Comparison of ENCODE assay signal across 1 cellular context in the genomic region with DNA sequence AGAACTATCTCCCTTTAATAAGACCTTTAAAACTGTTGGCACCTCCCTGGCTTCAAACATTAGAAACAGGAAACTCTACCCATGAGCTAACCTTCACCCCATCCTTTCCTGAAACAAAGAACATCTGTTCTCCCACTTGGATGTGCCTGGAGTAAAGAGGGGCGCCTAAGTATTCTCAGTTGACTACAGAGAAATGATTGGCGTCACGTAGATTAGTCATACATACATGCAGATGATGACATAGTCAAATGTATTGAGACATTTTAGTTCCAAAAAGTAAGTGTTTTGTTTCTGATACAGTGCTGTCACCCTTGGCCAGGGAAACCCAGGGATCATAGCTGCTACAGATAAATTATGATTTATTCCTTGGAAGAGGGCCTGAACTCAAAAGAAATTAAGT.
TF ChIP-seq lines count a peak whose summit lies in the region.

No MANE protein-coding gene starts in this region.

TF ChIP-seq in K562, 482 proteins besides CTCF, POLR2A, EP300 and RAD21:
- peak; percentile 31 for TF ChIP-seq MEIS2 (IDR thresholded peaks at IDR 0.05; ENCODE audit: partially characterized antibody)
- no peak for TF ChIP-seq ILK (tag; IDR thresholded peaks at IDR 0.05; ENCODE audit: borderline replicate concordance, low read depth)
- TF ChIP-seq TRIM24 (IDR thresholded peaks at IDR 0.05): peak; percentile 54 to 72; a peak in 2 of 4 replicates
- TF ChIP-seq JUND (IDR thresholded peaks at IDR 0.05; ENCODE audit: borderline replicate concordance, low read depth, low read length): peak; percentile 41; the same call in 1 of the 2 replicates
- no peak for TF ChIP-seq JUND (tag; IDR thresholded peaks at IDR 0.05; ENCODE audit: borderline replicate concordance, low read depth, low read length)
- TF ChIP-seq DDX20 (tag; IDR thresholded peaks at IDR 0.05; ENCODE audit: low read depth): no peak
- TF ChIP-seq, protein P1, sequence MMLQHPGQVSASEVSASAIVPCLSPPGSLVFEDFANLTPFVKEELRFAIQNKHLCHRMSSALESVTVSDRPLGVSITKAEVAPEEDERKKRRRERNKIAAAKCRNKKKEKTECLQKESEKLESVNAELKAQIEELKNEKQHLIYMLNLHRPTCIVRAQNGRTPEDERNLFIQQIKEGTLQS (IDR thresholded peaks at IDR 0.05): peak; percentile 83
- TF ChIP-seq, protein P1 (CRISPR knock-in tag; conservative IDR thresholded peaks at IDR 0.05): no peak
- TF ChIP-seq JUN (IDR thresholded peaks at IDR 0.05; ENCODE audit: borderline replicate concordance, low read depth, low read length): 0 out of 2 replicates have a peak, but pooled peaks have one; percentile 7
- TF ChIP-seq JUN (CRISPR knock-in tag; IDR thresholded peaks at IDR 0.05; ENCODE audit: borderline replicate concordance): no peak
- peak; percentile 61; the same call in 1 of the 2 replicates for TF ChIP-seq CEBPG (CRISPR knock-in tag; IDR thresholded peaks at IDR 0.05)
- TF ChIP-seq CEBPG (tag; conservative IDR thresholded peaks at IDR 0.05 in 1 of 2, IDR thresholded peaks at IDR 0.05 in 1 of 2): peak; percentile 49 to 94
- peak; percentile 74 for TF ChIP-seq FOSL1 (tag; conservative IDR thresholded peaks at IDR 0.05)
- TF ChIP-seq, protein P2, sequence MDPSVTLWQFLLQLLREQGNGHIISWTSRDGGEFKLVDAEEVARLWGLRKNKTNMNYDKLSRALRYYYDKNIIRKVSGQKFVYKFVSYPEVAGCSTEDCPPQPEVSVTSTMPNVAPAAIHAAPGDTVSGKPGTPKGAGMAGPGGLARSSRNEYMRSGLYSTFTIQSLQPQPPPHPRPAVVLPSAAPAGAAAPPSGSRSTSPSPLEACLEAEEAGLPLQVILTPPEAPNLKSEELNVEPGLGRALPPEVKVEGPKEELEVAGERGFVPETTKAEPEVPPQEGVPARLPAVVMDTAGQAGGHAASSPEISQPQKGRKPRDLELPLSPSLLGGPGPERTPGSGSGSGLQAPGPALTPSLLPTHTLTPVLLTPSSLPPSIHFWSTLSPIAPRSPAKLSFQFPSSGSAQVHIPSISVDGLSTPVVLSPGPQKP (CRISPR knock-in tag; IDR thresholded peaks at IDR 0.05): no peak
- no peak for TF ChIP-seq ZNF143 (CRISPR knock-in tag; IDR thresholded peaks at IDR 0.05)
- TF ChIP-seq U2AF1 (optimal IDR thresholded peaks at IDR 0.05; ENCODE audit: low read depth, low read length): no peak
- TF ChIP-seq KLF1 (tag; IDR thresholded peaks at IDR 0.05): no peak
- peak; percentile 27; the same call in 1 of the 2 replicates for TF ChIP-seq CEBPB (tag; IDR thresholded peaks at IDR 0.05)
- no peak for TF ChIP-seq MCM3 (IDR thresholded peaks at IDR 0.05)
- TF ChIP-seq, protein P3, sequence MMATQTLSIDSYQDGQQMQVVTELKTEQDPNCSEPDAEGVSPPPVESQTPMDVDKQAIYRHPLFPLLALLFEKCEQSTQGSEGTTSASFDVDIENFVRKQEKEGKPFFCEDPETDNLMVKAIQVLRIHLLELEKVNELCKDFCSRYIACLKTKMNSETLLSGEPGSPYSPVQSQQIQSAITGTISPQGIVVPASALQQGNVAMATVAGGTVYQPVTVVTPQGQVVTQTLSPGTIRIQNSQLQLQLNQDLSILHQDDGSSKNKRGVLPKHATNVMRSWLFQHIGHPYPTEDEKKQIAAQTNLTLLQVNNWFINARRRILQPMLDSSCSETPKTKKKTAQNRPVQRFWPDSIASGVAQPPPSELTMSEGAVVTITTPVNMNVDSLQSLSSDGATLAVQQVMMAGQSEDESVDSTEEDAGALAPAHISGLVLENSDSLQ (IDR thresholded peaks at IDR 0.05): peak; percentile 39
- no peak for TF ChIP-seq FOXP1 (CRISPR knock-in tag; IDR thresholded peaks at IDR 0.05)
- TF ChIP-seq ZNF79 (CRISPR knock-in tag; IDR thresholded peaks at IDR 0.05; ENCODE audit: low read depth): no peak
